Comparison of ENCODE assay signal across 9 cellular contexts in the genomic region with DNA sequence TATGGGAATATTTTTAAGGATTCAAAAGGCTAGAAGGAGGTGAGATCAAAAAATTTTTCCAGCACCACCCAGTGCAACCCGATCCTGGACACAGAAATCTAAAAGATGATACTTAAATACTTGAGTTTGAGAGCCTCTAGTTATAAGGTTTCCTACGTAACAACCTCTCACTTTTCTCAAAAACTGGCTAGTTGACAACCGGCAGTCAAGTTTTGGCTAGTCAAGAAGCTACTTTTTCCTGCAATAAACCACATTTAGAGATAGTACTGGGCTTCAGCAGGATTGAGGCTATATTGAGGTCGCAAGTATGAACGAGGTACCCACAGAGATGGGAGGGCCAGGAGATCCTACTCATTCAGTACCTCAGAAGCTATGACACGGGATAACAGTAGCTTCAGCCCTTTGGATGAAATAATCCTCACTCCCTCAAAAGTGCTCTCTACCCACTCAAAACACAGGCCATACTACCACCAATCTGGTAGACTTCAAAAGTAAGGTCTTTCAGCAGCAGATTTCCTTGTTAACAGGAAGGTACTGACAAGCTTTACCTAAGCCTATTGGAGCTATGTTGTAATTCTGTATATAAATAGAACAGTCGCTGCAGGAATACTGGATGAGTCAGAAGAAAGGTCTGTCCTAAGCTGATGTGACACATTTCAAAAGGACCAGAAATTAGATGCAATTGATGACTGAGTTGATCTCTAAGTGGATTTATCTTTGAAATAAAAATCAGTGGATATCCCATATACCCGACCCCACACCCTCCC. TPM values are rescaled to one million over a fixed set of nuclear protein-coding genes. Genes with fewer than 3 reads are reported as not detected.
A peak's percentile ranks its signal among the peaks of the same experiment; 100 is the strongest.
DNase-seq lines count a peak whose midpoint lies in the region; ATAC-seq and TF ChIP-seq lines count a peak whose summit lies in the region.
"Had no signal": no experiment of that assay in that cellular context is flagged by ENCODE, and none has a peak within 500 bp of the region (broad histone marks: within the 10 kb centered on the region; RNA-seq: fewer than 3 reads in every experiment).

No MANE protein-coding gene starts in this region.

- H3K4me1 Mint-ChIP-seq in CD4-positive, CD25-positive, alpha-beta regulatory T cell = peaks cover 43 to 87% (median 67%) of the 10 kb centered on the region in 4 donors
- peaks cover 36% of the 10 kb centered on the region for H3K4me1 Mint-ChIP-seq in CD14-positive monocyte

- no peak overlapping the region for H4K5ac ChIP-seq in IMR-90 (ENCODE audit: low read depth, low read length)

- peak overlapping the region; percentile 84 for H3K4me3 ChIP-seq in CD4-positive, CD25-positive, alpha-beta regulatory T cell (ENCODE audit: low read depth, low read length)
- no peak overlapping the region for H3K4me3 ChIP-seq in IMR-90 (ENCODE audit: insufficient read depth, low read depth, low read length)
- peak overlapping the region; percentile 91 for H3K4me3 ChIP-seq in mucosa of stomach (ENCODE audit: low read length)

- dilution Hi-C loops in IMR-90 (cut with HindIII; ENCODE audit: low sequenced_read_pairs, unreplicated experiment) = no loop called here

- CTCF ChIA-PET in IMR-90 (lab: Yijun Ruan, JAX) = interaction anchor here (0.6 to 1.3 kb wide), 4 partner anchors 192 to 803 kb away, joined by 3 to 8 read pairs (median 3); partner anchors contain the start of gene METAP1

- H3K27ac ChIP-seq in CD4-positive, CD25-positive, alpha-beta regulatory T cell (ENCODE audit: insufficient read depth, low read length, poor library complexity, severe bottlenecking) = peak overlapping the region; percentile 96
- no peak overlapping the region for H3K27ac ChIP-seq in IMR-90 (ENCODE audit: insufficient read depth, low read length)

- no peak for TF ChIP-seq POLR2A in IMR-90 (IDR thresholded peaks at IDR 0.05; ENCODE audit: low read depth, low read length)

- no peaks in the 10 kb centered on the region for H3K27me3 ChIP-seq in CD4-positive, CD25-positive, alpha-beta regulatory T cell (ENCODE audit: control insufficient read depth, insufficient read depth, low read length)
- H3K27me3 ChIP-seq in IMR-90 (ENCODE audit: control insufficient read depth, insufficient read depth, low read length) (no peaks in the 10 kb centered on the region), mucosa of stomach (ENCODE audit: control insufficient read depth, insufficient read depth, low read length) (peaks cover 7% of the 10 kb centered on the region)

- no peaks in the 10 kb centered on the region for H3K9me3 Mint-ChIP-seq in CD4-positive, CD25-positive, alpha-beta regulatory T cell
- peaks cover 0 to 6% (median 0%) of the 10 kb centered on the region in 7 donors for H3K9me3 Mint-ChIP-seq in CD14-positive monocyte

- no peak for TF ChIP-seq RAD21 in IMR-90 (IDR thresholded peaks at IDR 0.05; ENCODE audit: low read length)

- no peak overlapping the region for H2AK9ac ChIP-seq in IMR-90 (replicated peaks; ENCODE audit: low read depth, low read length, poor library complexity)

- no peaks in the 10 kb centered on the region for H3K9me3 ChIP-seq in CD4-positive, CD25-positive, alpha-beta regulatory T cell (ENCODE audit: control insufficient read depth in 2 of 2, low read length in 2 of 2)
- H3K9me3 ChIP-seq in IMR-90 (ENCODE audit: control insufficient read depth, insufficient read depth, low read length) (no peaks in the 10 kb centered on the region), mucosa of stomach (ENCODE audit: control insufficient read depth, low read length) (no peaks in the 10 kb centered on the region)

- peak overlapping the region; percentile 52 for H3K18ac ChIP-seq in IMR-90 (ENCODE audit: low read depth, low read length)

- no peaks in the 10 kb centered on the region for H3K27me3 Mint-ChIP-seq in CD4-positive, CD25-positive, alpha-beta regulatory T cell
- peaks cover 42 to 48% (median 48%) of the 10 kb centered on the region in 3 donors for H3K27me3 Mint-ChIP-seq in CD14-positive monocyte (ENCODE audit: low read depth in 3 of 3)

- no peak overlapping the region for H4K91ac ChIP-seq in IMR-90 (ENCODE audit: insufficient read depth, low read depth, low read length)

- peak overlapping the region; percentile 17 for H2BK5ac ChIP-seq in IMR-90 (ENCODE audit: low read depth, low read length, poor library complexity, severe bottlenecking)

- H3K79me1 ChIP-seq in IMR-90 (ENCODE audit: low read depth in 1 of 2, low read length in 2 of 2) = peaks cover 6 to 45% of the 10 kb centered on the region in 2 experiments; a peak in 3 of 4 replicates

- intact Hi-C loops in IMR-90 (cut with micrococcal nuclease) = loop anchor here (5.0 to 10.0 kb wide), 6 partner anchors 113 to 802 kb away; partner anchors contain the start of genes ADH5 and METAP1
- intact Hi-C loops in CD14-positive monocyte (cut with micrococcal nuclease) = no loop called here

- no peak for ATAC-seq in CD4-positive, CD25-positive, alpha-beta regulatory T cell (ENCODE audit: low read depth in 2 of 2)
- ATAC-seq in IMR-90 (ENCODE audit: low read depth) (no peak), GM18907 (IDR thresholded peaks at IDR 0.05; ENCODE audit: unreplicated experiment) (no peak), HG03342 (IDR thresholded peaks at IDR 0.05; ENCODE audit: unreplicated experiment) (no peak)

- H3K36me3 ChIP-seq in CD4-positive, CD25-positive, alpha-beta regulatory T cell (ENCODE audit: control insufficient read depth, insufficient read depth, low read length) = no peaks in the 10 kb centered on the region
- H3K36me3 ChIP-seq in IMR-90 (ENCODE audit: control insufficient read depth, insufficient read depth, low read length) (no peaks in the 10 kb centered on the region), mucosa of stomach (ENCODE audit: control insufficient read depth, insufficient read depth, low read length) (no peaks in the 10 kb centered on the region)

- in situ Hi-C loops in IMR-90 (cut with MboI; ENCODE audit: low sequenced_read_pairs) = loop anchor here (5.0 to 25.0 kb wide), 5 partner anchors 193 to 498 kb away; partner anchors contain the start of genes EIF4E and RAP1GDS1

- H3K4me2 ChIP-seq in IMR-90 (ENCODE audit: low read depth, low read length) = peak overlapping the region; percentile 91

- H2BK15ac ChIP-seq in IMR-90 (ENCODE audit: low read depth, low read length) = peak overlapping the region; percentile 75; the same call in 1 of the 3 replicates

- WGBS in IMR-90 (ENCODE audit: extremely low coverage in 2 of 2, insufficient read length in 1 of 2), 2 experiments = 60% methylated on average over 1 of the region's 8 CpGs; no CpG with 5 or more reads in 1 of the 2 experiments

- H2BK120ac ChIP-seq in IMR-90 (ENCODE audit: low read depth, low read length) = peak overlapping the region; percentile 72; the same call in 1 of the 2 replicates

- no TSS peak for BruUV-seq in IMR-90 (replicated peaks; lab: Mats Ljungman, UMichigan)

- peaks cover 7% of the 10 kb centered on the region for H3K9me1 ChIP-seq in IMR-90 (ENCODE audit: insufficient read depth, low read length)

- no peak for DNase-seq in CD4-positive, CD25-positive, alpha-beta regulatory T cell
- DNase-seq in IMR-90 = peak; percentile 58
- DNase-seq in cerebellum (ENCODE audit: low spot score) = peak; percentile 79
- DNase-seq in CD14-positive monocyte (ENCODE audit: low spot score) = no peak
- no peak for DNase-seq in activated CD4-positive, alpha-beta T cell treated with anti-CD3 and anti-CD28 coated beads for 1 hour
- DNase-seq: NCI-H2227 treated with DMSO at 0.1 percent for 48 hours had no signal

- POLR2A ChIA-PET in IMR-90 (lab: Charles Lee; ENCODE audit: unreplicated experiment) = no interaction called here

- peak overlapping the region; percentile 97 for H3K4ac ChIP-seq in IMR-90 (ENCODE audit: low read depth, low read length)

- H2AK5ac ChIP-seq in IMR-90 (ENCODE audit: low read depth, low read length) = peak overlapping the region; percentile 95; the same call in 1 of the 2 replicates

- H3K9ac ChIP-seq in IMR-90 (ENCODE audit: low read depth, low read length) = no peak overlapping the region
- peak overlapping the region; percentile 86 for H3K9ac ChIP-seq in mucosa of stomach (ENCODE audit: low read length)

- peak overlapping the region in 1 of 2 experiments; percentile 90; a peak in 1 of 4 replicates for H4K8ac ChIP-seq in IMR-90 (ENCODE audit: low read depth in 2 of 2, low read length in 2 of 2)

- peak overlapping the region; percentile 38 to 92 (median 44) for H3K27ac Mint-ChIP-seq in CD4-positive, CD25-positive, alpha-beta regulatory T cell
- H3K27ac Mint-ChIP-seq in CD14-positive monocyte = peak overlapping the region in 1 of 7 donors; percentile 23

- peak overlapping the region; percentile 96; the same call in 1 of the 2 replicates for H3K23ac ChIP-seq in IMR-90 (ENCODE audit: low read depth, low read length)

- no peaks in the 10 kb centered on the region for H3K36me3 Mint-ChIP-seq in CD4-positive, CD25-positive, alpha-beta regulatory T cell
- H3K36me3 Mint-ChIP-seq in CD14-positive monocyte = peaks cover 0 to 3% of the 10 kb centered on the region in 2 donors

- peak overlapping the region; percentile 82 to 92 (median 86) for H3K4me3 Mint-ChIP-seq in CD4-positive, CD25-positive, alpha-beta regulatory T cell
- H3K4me3 Mint-ChIP-seq in CD14-positive monocyte = peak overlapping the region in 1 of 2 donors; percentile 94

- H3K56ac ChIP-seq in IMR-90 (ENCODE audit: extremely low read depth, insufficient read depth, low read length) = no peak overlapping the region; the same call in 1 of the 2 replicates

- TF ChIP-seq CTCF in IMR-90 (conservative IDR thresholded peaks at IDR 0.05; ENCODE audit: low read depth, low read length) = no peak
- TF ChIP-seq CTCF in CD14-positive monocyte (IDR thresholded peaks at IDR 0.05) = no peak

- peaks cover 82% of the 10 kb centered on the region for H3K4me1 ChIP-seq in CD4-positive, CD25-positive, alpha-beta regulatory T cell (ENCODE audit: control insufficient read depth, insufficient read depth, low read length, poor library complexity, severe bottlenecking)
- H3K4me1 ChIP-seq in IMR-90 (ENCODE audit: control insufficient read depth, insufficient read depth, low read length) = peaks cover 19% of the 10 kb centered on the region
- H3K4me1 ChIP-seq in mucosa of stomach (ENCODE audit: control insufficient read depth, insufficient read depth, low read length) = peaks cover 47% of the 10 kb centered on the region

- H2BK20ac ChIP-seq in IMR-90 (ENCODE audit: low read depth, low read length) = peak overlapping the region; percentile 89; the same call in 1 of the 2 replicates

- H3K14ac ChIP-seq in IMR-90 (replicated peaks; ENCODE audit: low read depth, low read length) = peak overlapping the region; percentile 82; the same call in 1 of the 2 replicates

- no peak overlapping the region for H2AFZ ChIP-seq in IMR-90 (replicated peaks; ENCODE audit: low read length, poor library complexity)

- H4K20me1 ChIP-seq in IMR-90 (ENCODE audit: insufficient read depth, low read length) = peaks cover 8% of the 10 kb centered on the region; the same call in 1 of the 2 replicates

RNA-seq across cellular contexts. Expression of gene TSPAN5, which starts 1.5 kb away (rescaled TPM):
- total RNA-seq in CD4-positive, CD25-positive, alpha-beta regulatory T cell = 21.2 TPM
- 10 to 100 TPM; 38.8 to 52.7 (median 43.9) TPM for polyA plus RNA-seq in CD4-positive, CD25-positive, alpha-beta regulatory T cell
- total RNA-seq in IMR-90 (2012; rRNA removed) = 79.6 and 88.3 TPM in 2 replicates
- polyA plus RNA-seq in IMR-90 (2012; rRNA removed) = 58.2 and 64.8 TPM in 2 replicates
- 36.9 and 41.6 TPM in 2 replicates for polyA plus RNA-seq in IMR-90 (2012; cell fraction: cytosol; rRNA removed)
- polyA plus RNA-seq in IMR-90 (2012; cell fraction: nucleus; rRNA removed; ENCODE audit: low replicate concordance) = 21.8 and 70.0 TPM in 2 replicates
- 44.8 TPM for total RNA-seq in cerebellum
- polyA plus RNA-seq in CD14-positive monocyte = 1 to 10 TPM in 1 of 2 donors, under 1 TPM in 1; 0.13 to 1.1 TPM

Comparison
In these comparisons a context has a peak if more than half of its experiments do, and no peak if none do; other contexts are left out.
1. DNase-seq: peak in IMR-90 (single experiment) and cerebellum (single experiment); none in CD4-positive, CD25-positive, alpha-beta regulatory T cell (0 of 3), CD14-positive monocyte (single experiment) and activated CD4-positive, alpha-beta T cell treated with anti-CD3 and anti-CD28 coated beads for 1 hour (single experiment).